In the genomic region with DNA sequence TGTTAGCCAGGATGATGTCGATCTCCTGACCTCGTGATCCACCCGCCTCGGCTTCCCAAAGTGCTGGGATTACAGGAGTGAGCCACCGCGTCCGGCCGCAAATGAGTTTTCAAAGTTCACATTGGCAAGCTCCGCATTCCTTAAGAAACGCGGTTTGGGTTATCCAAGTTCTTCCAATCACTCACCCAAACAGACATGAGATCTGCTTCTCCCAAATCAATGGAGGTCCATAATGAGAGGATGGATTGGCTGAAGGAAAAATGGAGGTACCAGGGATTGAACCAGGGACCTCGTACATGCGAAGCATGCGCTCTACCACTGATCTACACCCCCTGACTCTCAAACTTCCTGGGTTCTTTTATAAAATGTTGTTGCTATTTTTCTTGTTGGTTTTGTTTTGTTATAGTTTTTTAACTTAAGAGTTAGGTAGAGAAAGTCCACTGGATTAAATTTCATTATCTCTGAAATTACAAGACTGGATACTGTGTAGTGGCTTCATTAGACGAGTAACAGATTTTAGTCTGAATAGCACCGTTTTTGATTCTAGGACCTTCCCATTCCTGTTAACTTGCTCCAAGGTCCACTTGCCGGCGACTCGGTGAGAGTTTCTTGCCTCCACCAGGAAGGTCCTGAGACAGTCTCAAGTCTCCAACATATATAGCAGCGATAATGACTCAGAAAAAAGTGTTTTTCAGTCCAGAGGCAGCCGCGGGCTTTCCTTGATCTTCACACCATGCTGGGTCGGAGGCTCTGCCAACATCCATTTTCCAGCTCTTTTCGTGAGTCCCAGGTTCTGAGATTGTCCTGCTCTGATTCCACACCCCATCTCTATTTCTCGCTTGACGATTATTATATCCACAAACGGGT, we compare ENCODE assay signal across 2 cellular contexts.
TF ChIP-seq lines count a peak whose summit lies in the region.

No MANE protein-coding gene starts in this region.

TF ChIP-seq in IMR-90, 13 proteins besides CTCF, POLR2A, EP300 and RAD21:
- TF ChIP-seq MXI1 (IDR thresholded peaks at IDR 0.05; ENCODE audit: borderline replicate concordance, low read depth, low read length) (no peak), CHD1 (IDR thresholded peaks at IDR 0.05; ENCODE audit: low read depth, low read length) (no peak), BHLHE40 (IDR thresholded peaks at IDR 0.05; ENCODE audit: low read depth, low read length) (no peak), FOS (IDR thresholded peaks at IDR 0.05; ENCODE audit: low read depth, low read length) (no peak), RCOR1 (IDR thresholded peaks at IDR 0.05; ENCODE audit: insufficient replicate concordance, low read length) (no peak), RFX5 (IDR thresholded peaks at IDR 0.05; ENCODE audit: low read depth, low read length) (no peak), CEBPB (IDR thresholded peaks at IDR 0.05; ENCODE audit: low read depth, low read length) (no peak), SMC3 (IDR thresholded peaks at IDR 0.05; ENCODE audit: low read depth, low read length) (no peak), NFE2L2 (IDR thresholded peaks at IDR 0.05; ENCODE audit: low read depth, low read length) (no peak)
- TF ChIP-seq, protein P1, sequence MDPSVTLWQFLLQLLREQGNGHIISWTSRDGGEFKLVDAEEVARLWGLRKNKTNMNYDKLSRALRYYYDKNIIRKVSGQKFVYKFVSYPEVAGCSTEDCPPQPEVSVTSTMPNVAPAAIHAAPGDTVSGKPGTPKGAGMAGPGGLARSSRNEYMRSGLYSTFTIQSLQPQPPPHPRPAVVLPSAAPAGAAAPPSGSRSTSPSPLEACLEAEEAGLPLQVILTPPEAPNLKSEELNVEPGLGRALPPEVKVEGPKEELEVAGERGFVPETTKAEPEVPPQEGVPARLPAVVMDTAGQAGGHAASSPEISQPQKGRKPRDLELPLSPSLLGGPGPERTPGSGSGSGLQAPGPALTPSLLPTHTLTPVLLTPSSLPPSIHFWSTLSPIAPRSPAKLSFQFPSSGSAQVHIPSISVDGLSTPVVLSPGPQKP (IDR thresholded peaks at IDR 0.05; ENCODE audit: borderline replicate concordance, low read depth, low read length): no peak

TF ChIP-seq in K562, 482 proteins besides CTCF, POLR2A, EP300 and RAD21:
- TF ChIP-seq CEBPB (tag; IDR thresholded peaks at IDR 0.05) (no peak), TBP (optimal IDR thresholded peaks at IDR 0.05; ENCODE audit: low read depth, low read length) (peak; percentile 62)
